26 cellular contexts compared by ENCODE assay signal in genomic region chr5:133921899-133922468, GRCh38. TPM values are rescaled to one million over a fixed set of nuclear protein-coding genes. Genes with fewer than 3 reads are reported as not detected.
DNase-seq lines count a peak whose midpoint lies in the region; ATAC-seq and TF ChIP-seq lines count a peak whose summit lies in the region.
"Had no signal": no experiment of that assay in that cellular context is flagged by ENCODE, and none has a peak within 500 bp of the region (broad histone marks: within the 10 kb centered on the region; RNA-seq: fewer than 3 reads in every experiment).

No MANE protein-coding gene starts in this region.

- H3K4me1 ChIP-seq in endodermal cell (ENCODE audit: control insufficient read depth, insufficient read depth, low read length) = no peaks in the 10 kb centered on the region
- peaks cover 0 to 7% (median 0%) of the 10 kb centered on the region in 6 donors for H3K4me1 ChIP-seq in spleen
- H3K4me1 ChIP-seq in heart right ventricle = no peaks in the 10 kb centered on the region
- H3K4me1 ChIP-seq: gastrocnemius medialis, parathyroid adenoma, suprapubic skin had no signal

- ATAC-seq in heart right ventricle (no peak), GM21717 (IDR thresholded peaks at IDR 0.05; ENCODE audit: unreplicated experiment) (no peak)
- ATAC-seq: gastrocnemius medialis; GM12878; sciatic nerve; stimulated activated memory B cell treated with anti-CD40 and anti-IgM and Interleukin-4, amounts not matched to agents 10 μg/mL and 1 μg/mL and 100 μg/mL, for 72 hours had no signal

- DNase-seq in activated naive CD4-positive, alpha-beta T cell (lab: John Stamatoyannopoulos, UW) = no peak
- DNase-seq in NCI-H345 treated with DMSO at 0.1 percent for 48 hours (lab: John Stamatoyannopoulos, UW; ENCODE audit: unreplicated experiment) = peak; percentile 14
- DNase-seq in endodermal cell = no peak
- peak; percentile 59 for DNase-seq in spleen
- no peak for DNase-seq in heart right ventricle
- DNase-seq in activated CD4-positive, alpha-beta T cell treated with anti-CD3 and anti-CD28 coated beads for 48 hours = no peak
- DNase-seq: activated CD8-positive, alpha-beta memory T cell treated with anti-CD3 and anti-CD28 coated beads for 24 hours; activated effector memory CD4-positive, alpha-beta T cell treated with Interleukin-2 at 50 U/mL for 16 hours; Caco-2; gastrocnemius medialis; GOT3; KBM-7; MG63; NCI-H1694 treated with DMSO at 0.1 percent for 48 hours; nephron progenitor cell; OCI-M1; stimulated activated CD4-positive, alpha-beta T cell treated with anti-CD3 and anti-CD28 coated beads, Interleukin-4, amount 100 ng/mL, for 4 hours; T-helper 2 cell had no signal

- H3K27me3 ChIP-seq in endodermal cell (ENCODE audit: control insufficient read depth, insufficient read depth, low read length, poor library complexity, severe bottlenecking) (no peaks in the 10 kb centered on the region), spleen (replicated peaks in 1 of 7) (no peaks in the 10 kb centered on the region), heart right ventricle (peaks cover 0 to 21% (median 5%) of the 10 kb centered on the region in 7 donors)
- H3K27me3 ChIP-seq: gastrocnemius medialis, MG63 had no signal

- no peaks in the 10 kb centered on the region for H3K9me3 Mint-ChIP-seq in activated naive CD4-positive, alpha-beta T cell treated with anti-CD3 and anti-CD28 coated beads, Interleukin-2, amount 50 U/mL, for 24 hours
- no peaks in the 10 kb centered on the region for H3K9me3 Mint-ChIP-seq in endodermal cell
- H3K9me3 Mint-ChIP-seq: nephron progenitor cell; stimulated activated memory B cell treated with anti-CD40 and anti-IgM and Interleukin-4, amounts not matched to agents 10 μg/mL and 1 μg/mL and 100 μg/mL, for 72 hours had no signal

- TF ChIP-seq CTCF in endodermal cell (conservative IDR thresholded peaks at IDR 0.05) = no peak
- no peak for TF ChIP-seq CTCF in spleen (IDR thresholded peaks at IDR 0.05 in 8 of 11, conservative IDR thresholded peaks at IDR 0.05 in 3 of 11)
- TF ChIP-seq CTCF in heart right ventricle (IDR thresholded peaks at IDR 0.05) = no peak

- H3K27ac Mint-ChIP-seq in activated naive CD4-positive, alpha-beta T cell treated with anti-CD3 and anti-CD28 coated beads, Interleukin-2, amount 50 U/mL, for 24 hours = peak overlapping the region; percentile 41
- H3K27ac Mint-ChIP-seq in endodermal cell = no peak overlapping the region
- H3K27ac Mint-ChIP-seq: nephron progenitor cell; stimulated activated memory B cell treated with anti-CD40 and anti-IgM and Interleukin-4, amounts not matched to agents 10 μg/mL and 1 μg/mL and 100 μg/mL, for 72 hours had no signal

- H3K9me3 ChIP-seq in endodermal cell (ENCODE audit: control insufficient read depth, low read length) (no peaks in the 10 kb centered on the region), spleen (no peaks in the 10 kb centered on the region), heart right ventricle (no peaks in the 10 kb centered on the region)
- H3K9me3 ChIP-seq: BLaER1 treated with 17β-estradiol and CSF1 and Interleukin-3, amounts not matched to agents 10 nM and 100 nM; Caco-2; gastrocnemius medialis; MG63; suprapubic skin had no signal

- no peak overlapping the region for H3K9ac ChIP-seq in endodermal cell (ENCODE audit: extremely low read depth, low read length, poor library complexity, severe bottlenecking)
- H3K9ac ChIP-seq: BLaER1 treated with 17β-estradiol and CSF1 and Interleukin-3, amounts not matched to agents 10 nM and 100 nM; parathyroid adenoma had no signal

- H3K4me3 ChIP-seq in endodermal cell (ENCODE audit: low read length) = no peak overlapping the region
- no peak overlapping the region for H3K4me3 ChIP-seq in spleen
- no peak overlapping the region for H3K4me3 ChIP-seq in heart right ventricle
- H3K4me3 ChIP-seq: BLaER1 treated with 17β-estradiol and CSF1 and Interleukin-3, amounts not matched to agents 10 nM and 100 nM; gastrocnemius medialis; GM12878; MG63; suprapubic skin had no signal

- no peaks in the 10 kb centered on the region for H3K36me3 ChIP-seq in endodermal cell (ENCODE audit: control insufficient read depth, insufficient read depth, low read length)
- no peaks in the 10 kb centered on the region for H3K36me3 ChIP-seq in spleen
- no peaks in the 10 kb centered on the region for H3K36me3 ChIP-seq in heart right ventricle
- H3K36me3 ChIP-seq: BLaER1 treated with 17β-estradiol and CSF1 and Interleukin-3, amounts not matched to agents 10 nM and 100 nM; gastrocnemius medialis; MG63; suprapubic skin had no signal

- WGBS in endodermal cell (ENCODE audit: insufficient coverage in 1 of 2, insufficient read length in 1 of 2), 2 experiments = 67 to 71% methylated on average over 1 to 6 of the region's 7 CpGs
- 71 to 81% (median 75%) methylated on average over 6 to 7 of the region's 7 CpGs for WGBS in spleen, 5 donors
- 65 to 69% methylated on average over 7 of the region's 7 CpGs for WGBS in heart right ventricle, 2 donors

- intact Hi-C loops in spleen (cut with DNase I; ENCODE audit: low total_unique reads) (no loop called here), heart right ventricle (cut with DNase I) (no loop called here)

- H3K4me1 Mint-ChIP-seq in activated naive CD4-positive, alpha-beta T cell treated with anti-CD3 and anti-CD28 coated beads, Interleukin-2, amount 50 U/mL, for 24 hours = no peaks in the 10 kb centered on the region
- H3K4me1 Mint-ChIP-seq in endodermal cell = peaks cover 22% of the 10 kb centered on the region

- no peak for TF ChIP-seq POLR2A in spleen (IDR thresholded peaks at IDR 0.05)

- H3K27ac ChIP-seq in endodermal cell (ENCODE audit: low read depth, low read length) = peak overlapping the region; percentile 68
- no peak overlapping the region for H3K27ac ChIP-seq in spleen
- H3K27ac ChIP-seq in heart right ventricle = no peak overlapping the region
- H3K27ac ChIP-seq: BLaER1 treated with 17β-estradiol and CSF1 and Interleukin-3, amounts not matched to agents 10 nM and 100 nM; gastrocnemius medialis; parathyroid adenoma; suprapubic skin had no signal

- no peak overlapping the region for H3K4me3 Mint-ChIP-seq in activated naive CD4-positive, alpha-beta T cell treated with anti-CD3 and anti-CD28 coated beads, Interleukin-2, amount 50 U/mL, for 24 hours
- no peak overlapping the region for H3K4me3 Mint-ChIP-seq in endodermal cell
- H3K4me3 Mint-ChIP-seq: nephron progenitor cell; stimulated activated memory B cell treated with anti-CD40 and anti-IgM and Interleukin-4, amounts not matched to agents 10 μg/mL and 1 μg/mL and 100 μg/mL, for 72 hours had no signal

- peaks cover 5% of the 10 kb centered on the region for H3K27me3 Mint-ChIP-seq in activated naive CD4-positive, alpha-beta T cell treated with anti-CD3 and anti-CD28 coated beads, Interleukin-2, amount 50 U/mL, for 24 hours
- no peaks in the 10 kb centered on the region for H3K27me3 Mint-ChIP-seq in endodermal cell (ENCODE audit: insufficient read depth)
- H3K27me3 Mint-ChIP-seq: stimulated activated memory B cell treated with anti-CD40 and anti-IgM and Interleukin-4, amounts not matched to agents 10 μg/mL and 1 μg/mL and 100 μg/mL, for 72 hours had no signal

- H3K36me3 Mint-ChIP-seq in activated naive CD4-positive, alpha-beta T cell treated with anti-CD3 and anti-CD28 coated beads, Interleukin-2, amount 50 U/mL, for 24 hours = no peaks in the 10 kb centered on the region
- no peaks in the 10 kb centered on the region for H3K36me3 Mint-ChIP-seq in endodermal cell (ENCODE audit: low read depth)
- H3K36me3 Mint-ChIP-seq: stimulated activated memory B cell treated with anti-CD40 and anti-IgM and Interleukin-4, amounts not matched to agents 10 μg/mL and 1 μg/mL and 100 μg/mL, for 72 hours had no signal

RNA-seq across cellular contexts. Expression of gene C5orf15, which starts 46.4 kb away (rescaled TPM):
- 10 to 100 TPM; 37.6 to 37.7 TPM for total RNA-seq in endodermal cell
- polyA plus RNA-seq in endodermal cell (2013, experiment 1 of 2) = 64.4 TPM
- polyA plus RNA-seq in endodermal cell (2013, experiment 2 of 2) = 60.7 TPM
- 10 to 100 TPM; 25.4 to 49.6 (median 28.6) TPM for total RNA-seq in spleen
- 10 to 100 TPM; 28.1 to 28.8 (median 28.4) TPM for polyA plus RNA-seq in spleen
- 10 to 100 TPM; 31.0 to 55.3 (median 34.2) TPM for total RNA-seq in heart right ventricle
- 10 to 100 TPM; 22.2 to 28.7 TPM for polyA plus RNA-seq in heart right ventricle

Comparison
In these comparisons a context has a peak if more than half of its experiments do, and no peak if none do; other contexts are left out.
1. DNase-seq: peak in NCI-H345 treated with DMSO at 0.1 percent for 48 hours (single experiment) and spleen (single experiment); none in activated naive CD4-positive, alpha-beta T cell (0 of 4), endodermal cell (single experiment), heart right ventricle (0 of 2) and activated CD4-positive, alpha-beta T cell treated with anti-CD3 and anti-CD28 coated beads for 48 hours (single experiment).